Comparison of ENCODE assay signal across 18 cellular contexts in genomic region chr7:39054731-39055130, GRCh38.
DNase-seq lines count a peak whose midpoint lies in the region; ATAC-seq and TF ChIP-seq lines count a peak whose summit lies in the region.
"Had no signal": no experiment of that assay in that cellular context is flagged by ENCODE, and none has a peak within 500 bp of the region (broad histone marks: within the 10 kb centered on the region; RNA-seq: fewer than 3 reads in every experiment).

No MANE protein-coding gene starts in this region.

- H4K91ac ChIP-seq in neuronal stem cell (ENCODE audit: low read depth, low read length, poor library complexity) = no peak overlapping the region

- no peak overlapping the region for H3K4ac ChIP-seq in neuronal stem cell (ENCODE audit: low read length)

- ATAC-seq in upper lobe of left lung (ENCODE audit: low FRiP score in 2 of 2) = no peak
- ATAC-seq: HCT116 had no signal

- H2AFZ ChIP-seq in neuronal stem cell (ENCODE audit: low read length) = no peak overlapping the region
- H2AFZ ChIP-seq: PC-9 had no signal

- H3K36me3 ChIP-seq in upper lobe of left lung = no peaks in the 10 kb centered on the region
- no peaks in the 10 kb centered on the region for H3K36me3 ChIP-seq in neuronal stem cell (replicated peaks in 1 of 2; ENCODE audit: control insufficient read depth in 2 of 2, insufficient read depth in 2 of 2, low read length in 2 of 2)
- H3K36me3 ChIP-seq: BE2C had no signal

- TF ChIP-seq CTCF in upper lobe of left lung (IDR thresholded peaks at IDR 0.05) = no peak

- no peaks in the 10 kb centered on the region for H3K27me3 ChIP-seq in upper lobe of left lung
- no peaks in the 10 kb centered on the region for H3K27me3 ChIP-seq in neuronal stem cell (ENCODE audit: control insufficient read depth in 3 of 3, insufficient read depth in 3 of 3, low read depth in 1 of 3, low read length in 3 of 3)
- H3K27me3 ChIP-seq: BE2C had no signal

- H3K4me3 ChIP-seq in upper lobe of left lung (no peak overlapping the region), neuronal stem cell (ENCODE audit: low read length in 2 of 2) (no peak overlapping the region)
- H3K4me3 ChIP-seq: PC-9 had no signal

- no peaks in the 10 kb centered on the region for H3K79me1 ChIP-seq in neuronal stem cell (ENCODE audit: low read depth, low read length)

- H3K9me3 ChIP-seq in upper lobe of left lung (no peaks in the 10 kb centered on the region), neuronal stem cell (replicated peaks in 1 of 2; ENCODE audit: control insufficient read depth in 2 of 2, insufficient read depth in 1 of 2, low read depth in 1 of 2, low read length in 2 of 2) (peaks cover 0 to 7% of the 10 kb centered on the region in 2 donors)
- H3K9me3 ChIP-seq: BE2C, SK-N-SH had no signal

- no peak overlapping the region for H3K9ac ChIP-seq in neuronal stem cell (ENCODE audit: low read depth, low read length, poor library complexity)
- H3K9ac ChIP-seq: SK-N-SH had no signal

- H3K4me2 ChIP-seq in neuronal stem cell (ENCODE audit: insufficient read depth, low read length, poor library complexity, severe bottlenecking) = no peak overlapping the region
- H3K4me2 ChIP-seq: PC-9, SK-N-SH had no signal

- no peak overlapping the region for H3K18ac ChIP-seq in neuronal stem cell (ENCODE audit: low read length)

- TF ChIP-seq POLR2A in upper lobe of left lung (IDR thresholded peaks at IDR 0.05) = no peak

- H3K14ac ChIP-seq in neuronal stem cell (ENCODE audit: low read length) = no peak overlapping the region

- no peak overlapping the region for H3K23ac ChIP-seq in neuronal stem cell (ENCODE audit: low read depth, low read length, poor library complexity)

- 57 to 58% methylated on average over 4 of the region's 4 CpGs for WGBS in upper lobe of left lung, 2 donors
- WGBS in neuronal stem cell (ENCODE audit: extremely low coverage in 2 of 2, insufficient read length in 2 of 2, insufficient replicate concordance in 1 of 2), 2 donors = 100% methylated on average over 2 of the region's 4 CpGs

- no peak overlapping the region for H2BK15ac ChIP-seq in neuronal stem cell (ENCODE audit: low read length)

- H2AK5ac ChIP-seq in neuronal stem cell (ENCODE audit: low read depth, low read length) = no peak overlapping the region

- H4K8ac ChIP-seq in neuronal stem cell (ENCODE audit: low read depth, low read length) = no peak overlapping the region

- no peak overlapping the region for H2BK12ac ChIP-seq in neuronal stem cell (ENCODE audit: low read length)

- H3K4me1 ChIP-seq in upper lobe of left lung (no peaks in the 10 kb centered on the region), neuronal stem cell (ENCODE audit: control insufficient read depth in 2 of 2, insufficient read depth in 1 of 2, low read depth in 1 of 2, low read length in 2 of 2) (no peaks in the 10 kb centered on the region)
- H3K4me1 ChIP-seq: BE2C had no signal

- TF ChIP-seq EP300 in upper lobe of left lung (IDR thresholded peaks at IDR 0.05) = no peak

- no peak overlapping the region for H2BK5ac ChIP-seq in neuronal stem cell (ENCODE audit: low read length)

- no peak overlapping the region for H3K27ac ChIP-seq in upper lobe of left lung
- H3K27ac ChIP-seq in neuronal stem cell (replicated peaks; ENCODE audit: low read length) = no peak overlapping the region
- H3K27ac ChIP-seq: PC-9 had no signal

- DNase-seq in A172 (ENCODE audit: low spot score) (peak; percentile 51), Daoy (ENCODE audit: low read depth) (peak; percentile 53), NCI-H82 (lab: John Stamatoyannopoulos, UW) (peak; percentile 47), kidney glomerular epithelial cell (lab: John Stamatoyannopoulos, UW) (peak; percentile 1), upper lobe of left lung (no peak), SW 1271 (lab: John Stamatoyannopoulos, UW) (no peak), neuronal stem cell (ENCODE audit: low spot score) (no peak)
- DNase-seq: BE2C, GOT3, IMR-90, NCI-H1436 treated with DMSO at 0.1 percent for 48 hours, NCI-H2029 treated with DMSO at 0.1 percent for 48 hours, NCI-H446 treated with DMSO at 0.1 percent for 48 hours, NCI-H69, SIG-M5, SK-N-SH had no signal

- no peak overlapping the region for H2BK120ac ChIP-seq in neuronal stem cell (ENCODE audit: low read depth, low read length)

Comparison
In these comparisons a context has a peak if more than half of its experiments do, and no peak if none do; other contexts are left out.
1. DNase-seq: peak in A172 (single experiment), Daoy (single experiment), NCI-H82 (single experiment) and kidney glomerular epithelial cell (single experiment); none in upper lobe of left lung (0 of 2), SW 1271 (0 of 2) and neuronal stem cell (single experiment).